ENCODE assay signal across 10 cellular contexts in genomic region chr11:1570531-1570895, GRCh38. TPM values are rescaled to one million over a fixed set of nuclear protein-coding genes. Genes with fewer than 3 reads are reported as not detected.
DNase-seq lines count a peak whose midpoint lies in the region; ATAC-seq, FAIRE-seq and TF ChIP-seq lines count a peak whose summit lies in the region.
"Had no signal": no experiment of that assay in that cellular context is flagged by ENCODE, and none has a peak within 500 bp of the region (broad histone marks: within the 10 kb centered on the region; RNA-seq: fewer than 3 reads in every experiment).

No MANE protein-coding gene starts in this region.

- no peak for TF ChIP-seq POLR2A in GM12892 (IDR thresholded peaks at IDR 0.05; ENCODE audit: low read depth, low read length)

- intact Hi-C loops in Panc1 (cut with micrococcal nuclease; ENCODE audit: unreplicated experiment), result no loop called here

- H3K4me3 ChIP-seq in BJ (ENCODE audit: low read depth, low read length) (peak overlapping the region; percentile 69), Panc1 (ENCODE audit: low read depth in 2 of 2, low read length in 2 of 2) (no peak overlapping the region), duodenal mucosa (ENCODE audit: low read depth in 1 of 2, low read length in 2 of 2) (peak overlapping the region in 1 of 2 donors; percentile 60), neuron (ENCODE audit: low read length) (peak overlapping the region; percentile 46)

- POLR2A ChIA-PET in BJ (lab: Charles Lee), result no interaction called here
- POLR2A ChIA-PET in Panc1 (lab: Charles Lee), result interaction anchor here (0.6 kb wide), 1 partner anchor 17 kb away, joined by 5 read pairs; no protein-coding TSS in a partner anchor

- peak overlapping the region; percentile 12 to 65 for H3K9ac ChIP-seq in duodenal mucosa (ENCODE audit: low read depth in 1 of 2, low read length in 2 of 2)

- CTCF ChIA-PET in BJ (lab: Yijun Ruan, JAX) (interaction anchor here (1.1 to 12.4 kb wide), 3 partner anchors 11 to 48 kb away, joined by 4 to 301 read pairs (median 4); no protein-coding TSS in a partner anchor), Panc1 (lab: Charles Lee) (interaction anchor here (0.9 kb wide), 1 partner anchor 25 kb away, joined by 3 read pairs; no protein-coding TSS in a partner anchor)

- TSS peak; percentile 76 for BruUV-seq in Panc1 (replicated peaks; lab: Mats Ljungman, UMichigan)

- no peak for FAIRE-seq in GM12892 (lab: Jason Lieb, UNC)
- FAIRE-seq: GM19239 had no signal

- DNase-seq in BJ (ENCODE audit: low read depth) (no peak), Panc1 (ENCODE audit: low read depth, low spot score) (no peak), pons (ENCODE audit: low spot score) (no peak), GM12892 (ENCODE audit: insufficient read length) (no peak)
- no peak for DNase-seq in stimulated activated CD8-positive, alpha-beta memory T cell treated with anti-CD3 and anti-CD28 coated beads, Interleukin-4, amount 100 ng/mL, for 48 hours

- H3K36me3 ChIP-seq in BJ (ENCODE audit: control insufficient read depth, insufficient read depth, low read length) (no peaks in the 10 kb centered on the region), Panc1 (ENCODE audit: control insufficient read depth, insufficient read depth, low read length) (no peaks in the 10 kb centered on the region), duodenal mucosa (ENCODE audit: control insufficient read depth in 1 of 2, insufficient read depth in 2 of 2, low read length in 2 of 2) (no peaks in the 10 kb centered on the region), neuron (ENCODE audit: insufficient read depth, low read length) (no peaks in the 10 kb centered on the region)

- TF ChIP-seq CTCF in BJ (IDR thresholded peaks at IDR 0.05; ENCODE audit: insufficient read depth, low read depth, low read length), result no peak
- no peak for TF ChIP-seq CTCF in Panc1 (IDR thresholded peaks at IDR 0.05)

- H3K9me3 ChIP-seq in Panc1 (ENCODE audit: control insufficient read depth, insufficient read depth, low read depth, low read length) (no peaks in the 10 kb centered on the region), duodenal mucosa (ENCODE audit: control insufficient read depth in 1 of 2, low read length in 2 of 2) (no peaks in the 10 kb centered on the region), neuron (ENCODE audit: low read length) (no peaks in the 10 kb centered on the region)

- H3K27ac ChIP-seq in Panc1 (ENCODE audit: low read length) (no peak overlapping the region), duodenal mucosa (ENCODE audit: low read depth, low read length) (no peak overlapping the region)

- H2AFZ ChIP-seq in neuron (ENCODE audit: low read depth, low read length), result no peak overlapping the region

- in situ Hi-C loops in Panc1 (cut with HindIII; ENCODE audit: low pct_unique_long_range_greater_than_20kb, low sequenced_read_pairs), result no loop called here

- H3K4me1 ChIP-seq in Panc1 (ENCODE audit: control insufficient read depth, insufficient read depth, low read length), result peaks cover 21% of the 10 kb centered on the region
- peaks cover 46 to 51% of the 10 kb centered on the region in 2 donors for H3K4me1 ChIP-seq in duodenal mucosa (ENCODE audit: control insufficient read depth in 1 of 2, insufficient read depth in 2 of 2, low read length in 2 of 2)
- H3K4me1 ChIP-seq in neuron (ENCODE audit: insufficient read depth, low read length), result peaks cover 32% of the 10 kb centered on the region

- ATAC-seq in Panc1 (no peak), HG02642 (IDR thresholded peaks at IDR 0.05; ENCODE audit: poor library complexity, unreplicated experiment) (no peak)

- H3K27me3 ChIP-seq in BJ (ENCODE audit: control insufficient read depth, insufficient read depth, low read length) (peaks cover 2% of the 10 kb centered on the region; the same call in 1 of the 2 replicates), Panc1 (ENCODE audit: control insufficient read depth, insufficient read depth, low read length) (no peaks in the 10 kb centered on the region; the same call in 1 of the 2 replicates), duodenal mucosa (ENCODE audit: control insufficient read depth in 1 of 2, insufficient read depth in 2 of 2, low read length in 2 of 2) (peaks cover 0 to 2% of the 10 kb centered on the region in 2 donors), neuron (ENCODE audit: insufficient read depth, low read length) (peaks cover 64% of the 10 kb centered on the region)

RNA-seq across cellular contexts. Expression of gene DUSP8, which starts 1.6 kb away (rescaled TPM):
- polyA plus RNA-seq in BJ (2011; rRNA removed), result 1.9 and 3.4 TPM in 2 replicates
- polyA minus RNA-seq in BJ (2011; rRNA and poly(A)+ RNA removed), result 3.0 and 3.7 TPM in 2 replicates
- total RNA-seq in Panc1 (2021; ENCODE audit: unreplicated experiment), result 5.5 TPM
- 8.9 TPM for polyA plus RNA-seq in Panc1 (2012; ENCODE audit: insufficient read length)
- polyA plus RNA-seq in GM12892 (2012; ENCODE audit: missing spikeins), result 0.17 TPM

RNA-seq across cellular contexts. Expression of gene KRTAP5-1, which starts 14.6 kb away (rescaled TPM):
- polyA plus RNA-seq in BJ (2011; rRNA removed), result not detected in 2 replicates
- polyA minus RNA-seq in BJ (2011; rRNA and poly(A)+ RNA removed), result not detected in 2 replicates
- total RNA-seq in Panc1 (2021; ENCODE audit: unreplicated experiment), result not detected
- 1.0 TPM for polyA plus RNA-seq in Panc1 (2012; ENCODE audit: insufficient read length)
- polyA plus RNA-seq in GM12892 (2012; ENCODE audit: missing spikeins), result not detected
- total RNA-seq: activated CD8-positive, alpha-beta memory T cell treated with anti-CD3 and anti-CD28 coated beads for 36 hours had no signal

RNA-seq across cellular contexts. Expression of gene KRTAP5-2, which starts 27.6 kb away (rescaled TPM):
- not detected in 2 replicates for polyA plus RNA-seq in BJ (2011; rRNA removed)
- not detected in 2 replicates for polyA minus RNA-seq in BJ (2011; rRNA and poly(A)+ RNA removed)
- total RNA-seq in Panc1 (2021; ENCODE audit: unreplicated experiment), result not detected
- not detected for polyA plus RNA-seq in Panc1 (2012; ENCODE audit: insufficient read length)
- not detected for polyA plus RNA-seq in GM12892 (2012; ENCODE audit: missing spikeins)
- total RNA-seq: activated CD8-positive, alpha-beta memory T cell treated with anti-CD3 and anti-CD28 coated beads for 36 hours had no signal

RNA-seq across cellular contexts. Expression of gene KRTAP5-3, which starts 37.8 kb away (rescaled TPM):
- polyA plus RNA-seq in BJ (2011; rRNA removed), result not detected in 2 replicates
- not detected in 2 replicates for polyA minus RNA-seq in BJ (2011; rRNA and poly(A)+ RNA removed)
- total RNA-seq in Panc1 (2021; ENCODE audit: unreplicated experiment), result not detected
- polyA plus RNA-seq in Panc1 (2012; ENCODE audit: insufficient read length), result not detected
- not detected for polyA plus RNA-seq in GM12892 (2012; ENCODE audit: missing spikeins)
- total RNA-seq: activated CD8-positive, alpha-beta memory T cell treated with anti-CD3 and anti-CD28 coated beads for 36 hours had no signal

RNA-seq across cellular contexts. Expression of gene KRTAP5-4, which starts 51.4 kb away (rescaled TPM):
- not detected in 2 replicates for polyA plus RNA-seq in BJ (2011; rRNA removed)
- polyA minus RNA-seq in BJ (2011; rRNA and poly(A)+ RNA removed), result not detected in 2 replicates
- not detected for total RNA-seq in Panc1 (2021; ENCODE audit: unreplicated experiment)
- polyA plus RNA-seq in Panc1 (2012; ENCODE audit: insufficient read length), result not detected
- not detected for polyA plus RNA-seq in GM12892 (2012; ENCODE audit: missing spikeins)
- total RNA-seq: activated CD8-positive, alpha-beta memory T cell treated with anti-CD3 and anti-CD28 coated beads for 36 hours had no signal

Comparison
In these comparisons a context has a peak if more than half of its experiments do, and no peak if none do; other contexts are left out.
1. H3K4me3 ChIP-seq: peak in BJ (single experiment) and neuron (single experiment); none in Panc1 (0 of 2).